ENCODE assay signal across 8 cellular contexts in genomic region chr20:57389695-57390603, GRCh38. TPM values are rescaled to one million over a fixed set of nuclear protein-coding genes. Genes with fewer than 3 reads are reported as not detected.
DNase-seq lines count a peak whose midpoint lies in the region; ATAC-seq, FAIRE-seq and TF ChIP-seq lines count a peak whose summit lies in the region.

No MANE protein-coding gene starts in this region.

- no peaks in the 10 kb centered on the region for H3K9me3 Mint-ChIP-seq in activated naive CD8-positive, alpha-beta T cell treated with anti-CD3 and anti-CD28 coated beads for 36 hours

- BruUV-seq in HepG2 (replicated peaks; lab: Mats Ljungman, UMichigan): no TSS peak

- DNase-seq in GM12865 (ENCODE audit: low read depth) (peak; percentile 83), Peyer's patch (peak; percentile 55 to 70 (median 61)), HepG2 (ENCODE audit: low spot score) (no peak), DMS 273 (lab: John Stamatoyannopoulos, UW; ENCODE audit: unreplicated experiment) (no peak), AG08395 (ENCODE audit: low spot score) (no peak), cerebellar nuclear complex (lab: John Stamatoyannopoulos, UW) (no peak)
- DNase-seq in activated naive CD8-positive, alpha-beta T cell treated with anti-CD3 and anti-CD28 coated beads for 36 hours: peak; percentile 76
- peak; percentile 36 for DNase-seq in stimulated activated CD8-positive, alpha-beta memory T cell treated with anti-CD3 and anti-CD28 coated beads, Interleukin-7, amount 100 ng/mL, for 24 hours (ENCODE audit: low read depth)

- POLR2A ChIA-PET in HepG2 (lab: Yijun Ruan, JAX): interaction anchor here (0.8 to 1.5 kb wide), 3 partner anchors 39 to 45 kb away, joined by 3 read pairs; no protein-coding TSS in a partner anchor

- CTCF ChIA-PET in HepG2 (lab: Yijun Ruan, JAX; ENCODE audit: low intra/inter-chr PET ratio, low total read pairs): interaction anchor here (1.6 kb wide), 1 partner anchor 105 kb away, joined by 3 read pairs; no protein-coding TSS in a partner anchor

- no peak for TF ChIP-seq EP300 in HepG2 (IDR thresholded peaks at IDR 0.05; ENCODE audit: low read depth in 2 of 2, low read length in 2 of 2)
- no peak for TF ChIP-seq EP300 in HepG2 (CRISPR knock-in tag; IDR thresholded peaks at IDR 0.05; ENCODE audit: borderline replicate concordance)

- peaks cover 12% of the 10 kb centered on the region for H3K79me2 ChIP-seq in HepG2 (ENCODE audit: insufficient read depth, low read length)

- peaks cover 0 to 13% (median 0%) of the 10 kb centered on the region in 3 donors for H3K36me3 ChIP-seq in Peyer's patch
- H3K36me3 ChIP-seq in HepG2 (replicated peaks in 1 of 2; ENCODE audit: control insufficient read depth in 1 of 2, insufficient read depth in 2 of 2, low read length in 2 of 2): peaks cover 1 to 19% of the 10 kb centered on the region in 2 experiments; a peak in 4 of 5 replicates

- no peaks in the 10 kb centered on the region; the same call in 1 of the 2 replicates for H4K20me1 ChIP-seq in HepG2 (ENCODE audit: insufficient read depth, low read length)

- H3K9ac ChIP-seq in HepG2 (ENCODE audit: insufficient read depth, low read depth, low read length): peak overlapping the region; percentile 67

- H3K36me3 Mint-ChIP-seq in activated naive CD8-positive, alpha-beta T cell treated with anti-CD3 and anti-CD28 coated beads for 36 hours: peaks cover 30% of the 10 kb centered on the region

- H3K27ac ChIP-seq in Peyer's patch (peak overlapping the region; percentile 31 to 80 (median 51)), HepG2 (ENCODE audit: extremely low read length, insufficient read depth, low read length) (peak overlapping the region; percentile 53)

- no peaks in the 10 kb centered on the region for H3K27me3 ChIP-seq in Peyer's patch
- H3K27me3 ChIP-seq in HepG2 (ENCODE audit: control insufficient read depth in 1 of 2, insufficient read depth in 2 of 2, low read length in 2 of 2): no peaks in the 10 kb centered on the region

- 80% methylated on average over 52 of the region's 52 CpGs for WGBS in HepG2 (ENCODE audit: low lambda C conversion rate)

- intact Hi-C loops in HepG2 (cut with micrococcal nuclease; ENCODE audit: unreplicated experiment): loop anchor here (2.0 kb wide), 2 partner anchors 39 to 41 kb away; partner anchors contain the start of gene RAE1

- TF ChIP-seq POLR2A in Peyer's patch (IDR thresholded peaks at IDR 0.05): no peak
- TF ChIP-seq POLR2A in HepG2 (IDR thresholded peaks at IDR 0.05; ENCODE audit: insufficient read depth in 1 of 2, low read depth in 2 of 2, low read length in 2 of 2): no peak

- TF ChIP-seq CTCF in GM12865 (IDR thresholded peaks at IDR 0.05; ENCODE audit: insufficient read depth, low read depth, low read length, missing control alignments) (no peak), Peyer's patch (IDR thresholded peaks at IDR 0.05) (no peak), HepG2 (CRISPR knock-in tag; IDR thresholded peaks at IDR 0.05) (no peak)

- peak overlapping the region; percentile 78 for H3K4me3 ChIP-seq in GM12865 (ENCODE audit: low read depth, low read length)
- peak overlapping the region; percentile 33 to 96 (median 66) for H3K4me3 ChIP-seq in Peyer's patch
- peak overlapping the region in 2 of 3 experiments; percentile 29 to 57; a peak in 4 of 6 replicates for H3K4me3 ChIP-seq in HepG2 (replicated peaks in 1 of 3; ENCODE audit: insufficient read depth in 1 of 3, low read depth in 2 of 3, low read length in 3 of 3)

- H3K27me3 Mint-ChIP-seq in activated naive CD8-positive, alpha-beta T cell treated with anti-CD3 and anti-CD28 coated beads for 36 hours: no peaks in the 10 kb centered on the region

- peaks cover 30% of the 10 kb centered on the region for H3K4me1 Mint-ChIP-seq in activated naive CD8-positive, alpha-beta T cell treated with anti-CD3 and anti-CD28 coated beads for 36 hours

- H3K4me1 ChIP-seq in Peyer's patch (peaks cover 0 to 42% (median 30%) of the 10 kb centered on the region in 4 donors), HepG2 (ENCODE audit: insufficient read depth, low read length) (peaks cover 37% of the 10 kb centered on the region)

- H3K9me3 ChIP-seq in Peyer's patch: no peaks in the 10 kb centered on the region
- no peaks in the 10 kb centered on the region for H3K9me3 ChIP-seq in HepG2 (ENCODE audit: low read length)

- H3K27ac Mint-ChIP-seq in activated naive CD8-positive, alpha-beta T cell treated with anti-CD3 and anti-CD28 coated beads for 36 hours: peak overlapping the region; percentile 99

- FAIRE-seq in HepG2 (lab: Jason Lieb, UNC): no peak

- peak overlapping the region; percentile 70 for H3K4me2 ChIP-seq in HepG2 (ENCODE audit: low read depth, low read length)

- no peak for TF ChIP-seq RAD21 in HepG2 (CRISPR knock-in tag; IDR thresholded peaks at IDR 0.05)

- in situ Hi-C loops in HepG2 (cut with HindIII; ENCODE audit: extremely low pct_ligation_motif_present, low pct_unique_long_range_greater_than_20kb): loop anchor here (10.0 to 25.0 kb wide), 2 partner anchors 195 to 822 kb away; no protein-coding TSS in a partner anchor

- peak; percentile 1; the same call in 2 of the 3 replicates for ATAC-seq in HepG2

- peak overlapping the region; percentile 90 for H3K4me3 Mint-ChIP-seq in activated naive CD8-positive, alpha-beta T cell treated with anti-CD3 and anti-CD28 coated beads for 36 hours

- no peak overlapping the region for H2AFZ ChIP-seq in HepG2 (ENCODE audit: low read length)

TF ChIP-seq in HepG2, 621 proteins besides CTCF, POLR2A, EP300 and RAD21 (continues in another document):
- TF ChIP-seq MTA1 (CRISPR knock-in tag; IDR thresholded peaks at IDR 0.05; ENCODE audit: borderline replicate concordance) (peak; percentile 26; the same call in 1 of the 2 replicates), ZNF3 (CRISPR knock-in tag; IDR thresholded peaks at IDR 0.05) (peak; percentile 91; the same call in 1 of the 2 replicates)

RNA-seq across cellular contexts. Expression of gene RBM38, which starts 1.2 kb away (rescaled TPM):
- total RNA-seq in Peyer's patch: 10 to 100 TPM in 3 of 4 donors, 1 to 10 TPM in 1; 9.6 to 15.5 (median 12.8) TPM
- 100 to 1,000 TPM; 142 to 144 TPM for total RNA-seq in activated naive CD8-positive, alpha-beta T cell treated with anti-CD3 and anti-CD28 coated beads for 36 hours
- total RNA-seq in HepG2 (2016; rRNA removed; fragmentation: Illumina TruSeq; extraction: Trizol): 29.6 and 34.2 TPM in 2 replicates
- 29.5 and 32.8 TPM in 2 replicates for total RNA-seq in HepG2 (2016; cell fraction: cytosol; rRNA removed; fragmentation: Illumina TruSeq; extraction: Trizol; ENCODE audit: low read depth)
- total RNA-seq in HepG2 (2016; cell fraction: insoluble cytoplasmic fraction; rRNA removed; fragmentation: Illumina TruSeq; extraction: Trizol): 24.0 and 34.3 TPM in 2 replicates
- total RNA-seq in HepG2 (2016; cell fraction: membrane; rRNA removed; fragmentation: Illumina TruSeq; extraction: Trizol): 69.5 and 80.5 TPM in 2 replicates
- 16.2 and 19.5 TPM in 2 replicates for total RNA-seq in HepG2 (2016; cell fraction: nucleus; rRNA removed; fragmentation: Illumina TruSeq; extraction: Trizol)
- polyA plus RNA-seq in HepG2 (2011; rRNA removed): 24.2 and 30.0 TPM in 2 replicates
- polyA plus RNA-seq in HepG2 (2011; cell fraction: cytosol; rRNA removed): 25.8 and 35.6 TPM in 2 replicates
- 24.4 and 25.9 TPM in 2 replicates for polyA plus RNA-seq in HepG2 (2011; cell fraction: nucleus; rRNA removed)
- 13.9 and 24.8 TPM in 2 replicates for polyA plus RNA-seq in HepG2 (2012)
- 44.0 and 53.1 TPM in 2 replicates for polyA plus RNA-seq in HepG2 (2016; cell fraction: cytosol; fragmentation: Illumina TruSeq; extraction: Trizol; ENCODE audit: low read depth)
- 40.7 and 50.0 TPM in 2 replicates for polyA plus RNA-seq in HepG2 (2016; cell fraction: insoluble cytoplasmic fraction; fragmentation: Illumina TruSeq; extraction: Trizol; ENCODE audit: low read depth)
- 80.4 and 89.1 TPM in 2 replicates for polyA plus RNA-seq in HepG2 (2016; cell fraction: membrane; fragmentation: Illumina TruSeq; extraction: Trizol; ENCODE audit: low read depth)
- 34.0 and 39.8 TPM in 2 replicates for polyA plus RNA-seq in HepG2 (2016; cell fraction: nucleus; fragmentation: Illumina TruSeq; extraction: Trizol; ENCODE audit: insufficient read depth, low read depth)
- 9.8 and 33.7 TPM in 2 replicates for polyA minus RNA-seq in HepG2 (2011; rRNA and poly(A)+ RNA removed; ENCODE audit: low replicate concordance)
- polyA minus RNA-seq in HepG2 (2011; cell fraction: cytosol; rRNA and poly(A)+ RNA removed): 16.2 and 17.4 TPM in 2 replicates
- polyA minus RNA-seq in HepG2 (2011; cell fraction: nucleus; rRNA and poly(A)+ RNA removed): 6.2 and 7.1 TPM in 2 replicates

RNA-seq across cellular contexts. Expression of gene RAE1, which starts 38.9 kb away (rescaled TPM):
- total RNA-seq in Peyer's patch: 10 to 100 TPM; 21.5 to 38.9 (median 33.3) TPM
- 10 to 100 TPM; 59.0 to 60.0 TPM for total RNA-seq in activated naive CD8-positive, alpha-beta T cell treated with anti-CD3 and anti-CD28 coated beads for 36 hours
- total RNA-seq in HepG2 (2016; rRNA removed; fragmentation: Illumina TruSeq; extraction: Trizol): 72.9 and 84.7 TPM in 2 replicates
- total RNA-seq in HepG2 (2016; cell fraction: cytosol; rRNA removed; fragmentation: Illumina TruSeq; extraction: Trizol; ENCODE audit: low read depth): 7.0 TPM in 2 replicates
- total RNA-seq in HepG2 (2016; cell fraction: insoluble cytoplasmic fraction; rRNA removed; fragmentation: Illumina TruSeq; extraction: Trizol): 69.1 and 75.0 TPM in 2 replicates
- total RNA-seq in HepG2 (2016; cell fraction: membrane; rRNA removed; fragmentation: Illumina TruSeq; extraction: Trizol): 12.7 and 13.6 TPM in 2 replicates
- 52.3 and 56.5 TPM in 2 replicates for total RNA-seq in HepG2 (2016; cell fraction: nucleus; rRNA removed; fragmentation: Illumina TruSeq; extraction: Trizol)
- polyA plus RNA-seq in HepG2 (2011; rRNA removed): 29.2 and 36.1 TPM in 2 replicates
- 38.8 and 67.0 TPM in 2 replicates for polyA plus RNA-seq in HepG2 (2011; cell fraction: cytosol; rRNA removed)
- polyA plus RNA-seq in HepG2 (2011; cell fraction: nucleus; rRNA removed): 104 and 106 TPM in 2 replicates
- 40.7 and 46.9 TPM in 2 replicates for polyA plus RNA-seq in HepG2 (2012)
- 5.7 and 6.3 TPM in 2 replicates for polyA plus RNA-seq in HepG2 (2016; cell fraction: cytosol; fragmentation: Illumina TruSeq; extraction: Trizol; ENCODE audit: low read depth)
- 85.9 and 97.1 TPM in 2 replicates for polyA plus RNA-seq in HepG2 (2016; cell fraction: insoluble cytoplasmic fraction; fragmentation: Illumina TruSeq; extraction: Trizol; ENCODE audit: low read depth)
- 6.4 and 8.4 TPM in 2 replicates for polyA plus RNA-seq in HepG2 (2016; cell fraction: membrane; fragmentation: Illumina TruSeq; extraction: Trizol; ENCODE audit: low read depth)
- 70.0 and 74.0 TPM in 2 replicates for polyA plus RNA-seq in HepG2 (2016; cell fraction: nucleus; fragmentation: Illumina TruSeq; extraction: Trizol; ENCODE audit: insufficient read depth, low read depth)
- 47.5 and 58.8 TPM in 2 replicates for polyA minus RNA-seq in HepG2 (2011; rRNA and poly(A)+ RNA removed; ENCODE audit: low replicate concordance)
- 20.8 and 32.8 TPM in 2 replicates for polyA minus RNA-seq in HepG2 (2011; cell fraction: cytosol; rRNA and poly(A)+ RNA removed)
- 119 and 124 TPM in 2 replicates for polyA minus RNA-seq in HepG2 (2011; cell fraction: nucleus; rRNA and poly(A)+ RNA removed)

Comparison
In these comparisons a context has a peak if more than half of its experiments do, and no peak if none do; other contexts are left out.
1. DNase-seq: peak in GM12865 (single experiment), Peyer's patch (3 of 3), activated naive CD8-positive, alpha-beta T cell treated with anti-CD3 and anti-CD28 coated beads for 36 hours (single experiment) and stimulated activated CD8-positive, alpha-beta memory T cell treated with anti-CD3 and anti-CD28 coated beads, Interleukin-7, amount 100 ng/mL, for 24 hours (single experiment); none in HepG2 (single experiment), DMS 273 (single experiment), AG08395 (single experiment) and cerebellar nuclear complex (0 of 2).
2. Peak in every context shown above with its lines, with median percentiles within 50 percentile points of each other: H3K4me3 ChIP-seq.